8 cellular contexts compared by ENCODE assay signal in genomic region chr12:6470375-6471163, GRCh38. TPM values are rescaled to one million over a fixed set of nuclear protein-coding genes. Genes with fewer than 3 reads are reported as not detected.
DNase-seq lines count a peak whose midpoint lies in the region; ATAC-seq, FAIRE-seq and TF ChIP-seq lines count a peak whose summit lies in the region.

TSS of gene VAMP1 (minus strand) at chr12:6470677. CDS start at chr12:6470531, 146 bp downstream.

- H3K4me1 Mint-ChIP-seq in T-helper 1 cell treated with Interleukin-12 subunit alpha and Interleukin-12 subunit beta and Interleukin-4 antibody, amounts not matched to agents 30 μg/mL and 1 μg/mL, for 36 hours (ENCODE audit: low read depth): peaks cover 50% of the 10 kb centered on the region

- H3K4me1 ChIP-seq in left ventricle myocardium inferior (peaks cover 34% of the 10 kb centered on the region), prostate gland (replicated peaks) (peaks cover 3% of the 10 kb centered on the region)

- H3K27ac Mint-ChIP-seq in T-helper 1 cell treated with Interleukin-12 subunit alpha and Interleukin-12 subunit beta and Interleukin-4 antibody, amounts not matched to agents 30 μg/mL and 1 μg/mL, for 36 hours: peak within 1 kb of the TSS; percentile 88

- no peaks in the 10 kb centered on the region for H3K9me3 Mint-ChIP-seq in T-helper 1 cell treated with Interleukin-12 subunit alpha and Interleukin-12 subunit beta and Interleukin-4 antibody, amounts not matched to agents 30 μg/mL and 1 μg/mL, for 36 hours

- intact Hi-C loops in left ventricle myocardium inferior (cut with micrococcal nuclease) (loop anchor here (2.0 kb wide), 1 partner anchor 48 kb away; no protein-coding TSS in a partner anchor), prostate gland (cut with DNase I) (loop anchor here (1.0 to 5.0 kb wide), 3 partner anchors 65 to 144 kb away; no protein-coding TSS in a partner anchor)

- DNase-seq in GM13977 (ENCODE audit: low spot score) (peak; percentile 97), NCI-H1694 (lab: John Stamatoyannopoulos, UW) (peak; percentile 97), amniotic stem cell (lab: John Stamatoyannopoulos, UW) (peak; percentile 98), left ventricle myocardium inferior (peak; percentile 98), prostate gland (ENCODE audit: low spot score) (peak; percentile 98), urothelium cell line (ENCODE audit: low spot score) (peak; percentile 99)

- peaks cover 35% of the 10 kb centered on the region for H3K36me3 Mint-ChIP-seq in T-helper 1 cell treated with Interleukin-12 subunit alpha and Interleukin-12 subunit beta and Interleukin-4 antibody, amounts not matched to agents 30 μg/mL and 1 μg/mL, for 36 hours (ENCODE audit: low read depth)

- H3K27ac ChIP-seq in left ventricle myocardium inferior (replicated peaks) (peak within 1 kb of the TSS; percentile 92), prostate gland (peak within 1 kb of the TSS; percentile 84 to 87)

- peaks cover 3% of the 10 kb centered on the region for H3K27me3 Mint-ChIP-seq in T-helper 1 cell treated with Interleukin-12 subunit alpha and Interleukin-12 subunit beta and Interleukin-4 antibody, amounts not matched to agents 30 μg/mL and 1 μg/mL, for 36 hours (ENCODE audit: low read depth)

- ATAC-seq in HG02884 (IDR thresholded peaks at IDR 0.05; ENCODE audit: unreplicated experiment): peak; percentile 88

- peak within 1 kb of the TSS; percentile 81 for H3K4me3 ChIP-seq in left ventricle myocardium inferior
- peak within 1 kb of the TSS; percentile 57 to 86 for H3K4me3 ChIP-seq in prostate gland

- peaks cover 11% of the 10 kb centered on the region for H3K36me3 ChIP-seq in left ventricle myocardium inferior
- H3K36me3 ChIP-seq in prostate gland: no peaks in the 10 kb centered on the region

- TF ChIP-seq CTCF in GM13977 (IDR thresholded peaks at IDR 0.05; ENCODE audit: extremely low read depth, insufficient read depth, missing control alignments) (no peak), left ventricle myocardium inferior (IDR thresholded peaks at IDR 0.05; ENCODE audit: borderline replicate concordance) (peak; percentile 41), prostate gland (IDR thresholded peaks at IDR 0.05) (peak in 2 of 4 experiments; percentile 29 to 42)

- H3K9me3 ChIP-seq in left ventricle myocardium inferior (replicated peaks) (no peaks in the 10 kb centered on the region), prostate gland (no peaks in the 10 kb centered on the region)

- TF ChIP-seq POLR2A in prostate gland (IDR thresholded peaks at IDR 0.05): peak; percentile 99

- peak within 1 kb of the TSS; percentile 90 for H3K4me3 Mint-ChIP-seq in T-helper 1 cell treated with Interleukin-12 subunit alpha and Interleukin-12 subunit beta and Interleukin-4 antibody, amounts not matched to agents 30 μg/mL and 1 μg/mL, for 36 hours

- WGBS in prostate gland: under 1% methylated on average over 69 of the region's 69 CpGs

- in situ Hi-C loops in GM13977 (cut with MboI; ENCODE audit: low pct_unique_long_range_greater_than_20kb, low sequenced_read_pairs, unreplicated experiment): no loop called here

- peak; percentile 91 for FAIRE-seq in urothelium cell line (lab: Jason Lieb, UNC)

- H3K27me3 ChIP-seq in left ventricle myocardium inferior (ENCODE audit: low read depth): no peaks in the 10 kb centered on the region
- no peaks in the 10 kb centered on the region for H3K27me3 ChIP-seq in prostate gland (replicated peaks; ENCODE audit: insufficient read depth)

RNA-seq across cellular contexts. Expression of gene VAMP1, which starts in this region (rescaled TPM):
- total RNA-seq in left ventricle myocardium inferior (4.2 TPM), prostate gland (1 to 10 TPM; 6.3 to 8.5 TPM)

Comparison
In these comparisons a context has a peak if more than half of its experiments do, and no peak if none do; other contexts are left out.
1. Peak in every context shown above with its lines: DNase-seq, ATAC-seq, H3K4me3 ChIP-seq and H3K27ac ChIP-seq.